In the genomic region with DNA sequence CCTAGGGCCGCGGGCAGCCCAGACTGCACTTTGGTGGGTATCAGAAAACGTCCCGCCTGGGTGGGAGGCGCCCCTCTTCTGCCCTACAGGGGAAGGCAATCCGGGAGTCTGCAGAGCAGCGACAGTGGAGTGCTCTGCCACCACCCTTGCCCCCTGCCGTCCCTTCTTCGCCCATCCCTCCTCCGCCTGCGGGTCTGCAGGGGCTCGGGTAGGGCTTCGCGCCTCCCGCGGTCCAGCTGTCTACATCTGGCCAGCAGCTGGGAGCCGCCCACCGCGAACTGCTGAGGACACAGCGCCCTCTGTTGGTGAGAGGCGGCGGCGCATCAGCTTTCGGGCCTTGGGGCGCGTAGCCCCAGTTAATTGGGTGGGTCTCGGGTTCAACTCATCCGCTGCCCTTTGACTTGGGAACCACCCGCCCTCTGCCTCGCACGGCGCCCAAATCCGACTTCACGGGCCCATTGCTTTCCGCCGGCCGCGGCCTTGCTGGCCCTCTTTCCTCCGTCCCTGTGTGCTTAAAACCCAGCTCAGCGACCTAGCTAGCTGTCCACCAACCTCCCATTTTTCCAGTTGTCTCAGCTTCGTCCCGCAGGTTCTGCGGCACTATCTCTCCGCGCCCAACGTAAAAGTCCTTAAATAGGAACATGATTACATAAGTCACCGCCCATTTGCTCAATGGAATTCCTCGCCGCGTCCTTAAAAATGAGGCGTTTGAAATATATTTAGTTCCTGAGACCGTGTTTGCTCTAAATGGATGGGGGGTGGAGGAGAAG, we compare ENCODE assay signal across 9 cellular contexts. TPM values are rescaled to one million over a fixed set of nuclear protein-coding genes. Genes with fewer than 3 reads are reported as not detected.
DNase-seq lines count a peak whose midpoint lies in the region; ATAC-seq, FAIRE-seq and TF ChIP-seq lines count a peak whose summit lies in the region.
"Had no signal": no experiment of that assay in that cellular context is flagged by ENCODE, and none has a peak within 500 bp of the region (broad histone marks: within the 10 kb centered on the region; RNA-seq: fewer than 3 reads in every experiment).

No MANE protein-coding gene starts in this region.

- TF ChIP-seq CTCF in astrocyte (IDR thresholded peaks at IDR 0.05; ENCODE audit: insufficient read depth, low read depth, low read length) = peak; percentile 59

- peak overlapping the region; percentile 81 for H3K4me2 ChIP-seq in astrocyte (ENCODE audit: low read length)

- H3K9ac ChIP-seq in astrocyte (ENCODE audit: low read length) (no peak overlapping the region), iPS-20b (ENCODE audit: low read depth, low read length) (no peak overlapping the region)

- no peaks in the 10 kb centered on the region for H3K79me2 ChIP-seq in astrocyte (ENCODE audit: insufficient read depth, low read length)

- H3K4me3 Mint-ChIP-seq in astrocyte (ENCODE audit: unreplicated experiment) = peak overlapping the region; percentile 4

- DNase-seq in COLO829 (ENCODE audit: low spot score) (peak; percentile 50), KG1 (lab: John Stamatoyannopoulos, UW) (peak; percentile 34), T-helper 2 cell (peak; percentile 59 to 80 (median 64)), astrocyte (ENCODE audit: low read depth) (no peak), middle frontal gyrus (ENCODE audit: extremely low spot score, low spot score) (no peak)
- DNase-seq in stimulated activated CD4-positive, alpha-beta T cell treated with anti-CD3 and anti-CD28 coated beads, Interleukin-2, amount 100 ng/mL, for 24 hours = peak; percentile 88 to 91

- H3K27ac ChIP-seq in astrocyte (ENCODE audit: low read depth, low read length) (no peak overlapping the region), iPS-20b (ENCODE audit: low read length) (no peak overlapping the region)

- H3K27me3 Mint-ChIP-seq in astrocyte (ENCODE audit: low read depth, unreplicated experiment) = peaks cover 65% of the 10 kb centered on the region

- peaks cover 25% of the 10 kb centered on the region for H3K4me1 Mint-ChIP-seq in astrocyte (ENCODE audit: low read depth, unreplicated experiment)

- peak; percentile 29 for ATAC-seq in GM19463 (IDR thresholded peaks at IDR 0.05; ENCODE audit: unreplicated experiment)

- no peak overlapping the region for H2AFZ ChIP-seq in astrocyte (ENCODE audit: low read depth, low read length)

- H3K36me3 Mint-ChIP-seq in astrocyte (ENCODE audit: low read depth, unreplicated experiment) = no peaks in the 10 kb centered on the region

- no peak overlapping the region for H3K4me3 ChIP-seq in astrocyte (ENCODE audit: insufficient read depth, low read depth, low read length)
- peak overlapping the region; percentile 33; the same call in 1 of the 2 replicates for H3K4me3 ChIP-seq in iPS-20b (ENCODE audit: low read length)

- H3K27me3 ChIP-seq in astrocyte (ENCODE audit: insufficient read depth, low read length) (peaks cover 77% of the 10 kb centered on the region), iPS-20b (ENCODE audit: insufficient read depth, low read length) (peaks cover 96% of the 10 kb centered on the region)

- H3K36me3 ChIP-seq in astrocyte (ENCODE audit: insufficient read depth, low read length) = no peaks in the 10 kb centered on the region
- H3K36me3 ChIP-seq in iPS-20b (ENCODE audit: insufficient read depth, low read depth, low read length) = no peaks in the 10 kb centered on the region

- no peak for FAIRE-seq in astrocyte (lab: Jason Lieb, UNC)

- H3K4me1 ChIP-seq in astrocyte (ENCODE audit: insufficient read depth, low read length) (peaks cover 23% of the 10 kb centered on the region), iPS-20b (ENCODE audit: insufficient read depth, low read length) (peaks cover 6% of the 10 kb centered on the region)

- H3K9me3 ChIP-seq in astrocyte (ENCODE audit: insufficient read depth, low read depth, low read length) (no peaks in the 10 kb centered on the region), iPS-20b (ENCODE audit: insufficient read depth, low read depth, low read length) (0 out of 2 replicates have a peak, but pooled peaks cover 9% of the 10 kb centered on the region)

- peaks cover 8% of the 10 kb centered on the region for H3K9me3 Mint-ChIP-seq in astrocyte (ENCODE audit: unreplicated experiment)

- no peaks in the 10 kb centered on the region for H4K20me1 ChIP-seq in astrocyte (ENCODE audit: insufficient read depth, low read length)

- H3K27ac Mint-ChIP-seq in astrocyte (ENCODE audit: unreplicated experiment) = peak overlapping the region; percentile 21

RNA-seq across cellular contexts. Expression of gene WNT10A, which starts 17.6 kb away (rescaled TPM):
- 0.91 and 2.5 TPM in 2 replicates for total RNA-seq in astrocyte

RNA-seq across cellular contexts. Expression of gene WNT6, which starts 38.7 kb away (rescaled TPM):
- 1.3 and 2.6 TPM in 2 replicates for total RNA-seq in astrocyte
- total RNA-seq: T-helper 1 cell treated with Interleukin-12 subunit alpha and Interleukin-12 subunit beta and Interleukin-4 antibody, amounts not matched to agents 30 ng/mL and 1 ng/mL, for 36 hours had no signal

Comparison
In these comparisons a context has a peak if more than half of its experiments do, and no peak if none do; other contexts are left out.
1. DNase-seq: peak in COLO829 (single experiment), KG1 (single experiment), T-helper 2 cell (5 of 5) and stimulated activated CD4-positive, alpha-beta T cell treated with anti-CD3 and anti-CD28 coated beads, Interleukin-2, amount 100 ng/mL, for 24 hours (2 of 2); none in astrocyte (single experiment) and middle frontal gyrus (single experiment).